In genomic region chr16:9351841-9352434, GRCh38 we compare ENCODE assay signal across 18 cellular contexts.
"Had no signal": no experiment of that assay in that cellular context is flagged by ENCODE, and none has a peak within 500 bp of the region (broad histone marks: within the 10 kb centered on the region; RNA-seq: fewer than 3 reads in every experiment).

No MANE protein-coding gene starts in this region.

- H3K36me3 ChIP-seq: colonic mucosa, ovary, right lobe of liver, suprapubic skin, thyroid gland had no signal

- DNase-seq: dermis blood vessel endothelial cell; kidney; left cardiac atrium; mammary epithelial cell; naive thymus-derived CD4-positive, alpha-beta T cell; nephron progenitor cell; ovary; stimulated activated CD4-positive, alpha-beta T cell treated with anti-CD3 and anti-CD28 coated beads, Interleukin-4, amount 100 ng/mL, for 1 hour; stimulated activated CD8-positive, alpha-beta memory T cell treated with anti-CD3 and anti-CD28 coated beads, Interleukin-4, amount 100 ng/mL, for 48 hours; stimulated activated naive CD8-positive, alpha-beta T cell treated with anti-CD3 and anti-CD28 coated beads, Interleukin-15, Interleukin-2, amounts not matched to agents 100 U/mL and 50 U/mL, for 24 hours had no signal

- H3K9me3 ChIP-seq: colonic mucosa, ovary, right lobe of liver, thyroid gland had no signal

- ATAC-seq: naive thymus-derived CD4-positive, alpha-beta T cell; stimulated activated effector memory CD8-positive, alpha-beta T cell treated with anti-CD3 and anti-CD28 coated beads, Interleukin-12 subunit alpha, Interleukin-12 subunit beta, amount 100 ng/mL, for 72 hours; stimulated activated naive CD8-positive, alpha-beta T cell treated with anti-CD3 and anti-CD28 coated beads, Interleukin-15, Interleukin-2, amounts not matched to agents 100 U/mL and 50 U/mL, for 24 hours had no signal

- H3K4me3 ChIP-seq: colonic mucosa, ovary, right lobe of liver, suprapubic skin, thyroid gland had no signal

- H3K4me1 ChIP-seq: colonic mucosa, right lobe of liver, suprapubic skin, thyroid gland had no signal

- FAIRE-seq: frontal cortex, kidney had no signal

- H3K27ac Mint-ChIP-seq: naive thymus-derived CD4-positive, alpha-beta T cell; nephron progenitor cell; progenitor cell of endocrine pancreas; stimulated activated effector memory CD8-positive, alpha-beta T cell treated with anti-CD3 and anti-CD28 coated beads, Interleukin-12 subunit alpha, Interleukin-12 subunit beta, amount 100 ng/mL, for 72 hours; type B pancreatic cell had no signal

- H3K27ac ChIP-seq: colonic mucosa, ovary, right lobe of liver, suprapubic skin, thyroid gland had no signal

- H3K4me1 Mint-ChIP-seq: naive thymus-derived CD4-positive, alpha-beta T cell; nephron progenitor cell; stimulated activated effector memory CD8-positive, alpha-beta T cell treated with anti-CD3 and anti-CD28 coated beads, Interleukin-12 subunit alpha, Interleukin-12 subunit beta, amount 100 ng/mL, for 72 hours had no signal

- H3K36me3 Mint-ChIP-seq: stimulated activated effector memory CD8-positive, alpha-beta T cell treated with anti-CD3 and anti-CD28 coated beads, Interleukin-12 subunit alpha, Interleukin-12 subunit beta, amount 100 ng/mL, for 72 hours; type B pancreatic cell had no signal

- H3K4me3 Mint-ChIP-seq: naive thymus-derived CD4-positive, alpha-beta T cell; nephron progenitor cell; stimulated activated effector memory CD8-positive, alpha-beta T cell treated with anti-CD3 and anti-CD28 coated beads, Interleukin-12 subunit alpha, Interleukin-12 subunit beta, amount 100 ng/mL, for 72 hours; type B pancreatic cell had no signal

- H3K27me3 ChIP-seq: colonic mucosa, ovary, right lobe of liver, suprapubic skin, thyroid gland had no signal

- H3K27me3 Mint-ChIP-seq: naive thymus-derived CD4-positive, alpha-beta T cell; progenitor cell of endocrine pancreas had no signal
